Comparison of ENCODE assay signal across 22 cellular contexts in genomic region chr13:22427783-22428182, GRCh38.
"Had no signal": no experiment of that assay in that cellular context is flagged by ENCODE, and none has a peak within 500 bp of the region (broad histone marks: within the 10 kb centered on the region; RNA-seq: fewer than 3 reads in every experiment).

No MANE protein-coding gene starts in this region.

- H3K27me3 ChIP-seq: breast epithelium had no signal

- H3K27ac ChIP-seq: VCaP had no signal

- H3K36me3 ChIP-seq: breast epithelium had no signal

- H3K4me3 ChIP-seq: breast epithelium, K562 had no signal

- H3K4me1 ChIP-seq: breast epithelium had no signal

- H3K9me3 ChIP-seq: breast epithelium had no signal

- DNase-seq: activated CD4-positive, alpha-beta memory T cell treated with anti-CD3 and anti-CD28 coated beads for 36 hours; activated CD4-positive, alpha-beta T cell treated with anti-CD3 and anti-CD28 coated beads, Interleukin-2, amount 10 ng/mL, durations not matched to agents 7 days and 5 days; activated CD4-positive, CD25-positive, alpha-beta regulatory T cell; activated CD8-positive, alpha-beta memory T cell treated with anti-CD3 and anti-CD28 coated beads for 24 hours; activated effector memory CD4-positive, alpha-beta T cell treated with anti-CD3 and anti-CD28 coated beads, Interleukin-2, amount 50 U/mL, for 16 hours; activated naive CD4-positive, alpha-beta T cell treated with anti-CD3 and anti-CD28 coated beads, Interleukin-2, amount 10 ng/mL, durations not matched to agents 7 days and 5 days; activated naive CD8-positive, alpha-beta T cell treated with anti-CD3 and anti-CD28 coated beads for 36 hours; activated T-cell treated with anti-CD3 and anti-CD28 coated beads, Interleukin-2, amount 50 U/mL, for 4 hours; aorta; Kasumi-1; NCI-H1105 treated with DMSO at 0.1 percent for 48 hours; NCI-H1436 treated with DMSO at 0.1 percent for 48 hours; NCI-H187; NCI-H2081; NCI-H446; NCI-H524; PC-3; SIG-M5; T-helper 1 cell had no signal
